ENCODE assay signal across 23 cellular contexts in the genomic region with DNA sequence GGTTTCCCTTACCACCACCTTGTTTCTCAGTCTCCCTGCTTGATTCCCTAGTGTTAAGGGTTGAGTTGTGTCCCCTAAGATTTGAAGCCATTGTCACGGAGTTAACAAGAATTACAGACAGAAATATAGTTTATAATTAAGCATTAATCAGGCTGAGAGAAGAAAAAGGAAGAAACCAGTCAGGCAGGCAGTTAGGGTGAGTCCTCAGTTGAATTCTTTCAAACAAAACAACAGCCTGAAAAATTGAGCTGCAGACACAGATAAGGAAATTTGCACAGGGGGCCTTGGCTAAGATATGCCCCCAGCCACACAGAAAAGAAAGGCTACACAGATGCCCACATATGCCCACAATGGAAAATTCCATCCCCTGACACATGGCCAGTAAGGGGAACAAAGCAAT.
DNase-seq lines count a peak whose midpoint lies in the region; ATAC-seq, FAIRE-seq and TF ChIP-seq lines count a peak whose summit lies in the region.
"Had no signal": no experiment of that assay in that cellular context is flagged by ENCODE, and none has a peak within 500 bp of the region (broad histone marks: within the 10 kb centered on the region; RNA-seq: fewer than 3 reads in every experiment).

No MANE protein-coding gene starts in this region.

- SMC1A ChIA-PET in GM12878 (lab: Charles Lee; ENCODE audit: uncharacterized antibody, unreplicated experiment), result no interaction called here

- H2BK20ac ChIP-seq in H1 (ENCODE audit: low read length), result no peak overlapping the region

- no TSS peak for BruUV-seq in HepG2 (replicated peaks; lab: Mats Ljungman, UMichigan)
- no TSS peak for BruUV-seq in GM12878 (replicated peaks; lab: Mats Ljungman, UMichigan)

- H3K23ac ChIP-seq in H1 (ENCODE audit: insufficient read length) (no peak overlapping the region), trophoblast cell (ENCODE audit: low read length) (no peak overlapping the region)

- RAD21 ChIA-PET in GM12878 (lab: Charles Lee; ENCODE audit: unreplicated experiment), result no interaction called here

- H3K9me3 ChIP-seq in HepG2 (ENCODE audit: low read length), result peaks cover 22% of the 10 kb centered on the region
- no peaks in the 10 kb centered on the region for H3K9me3 ChIP-seq in right lobe of liver
- H3K9me3 ChIP-seq in GM12878 (replicated peaks; ENCODE audit: control insufficient read depth, insufficient read depth, low read length), result no peaks in the 10 kb centered on the region; the same call in 1 of the 3 replicates
- H3K9me3 ChIP-seq in H1 (ENCODE audit: insufficient read depth in 2 of 2, low read depth in 1 of 2, low read length in 1 of 2), result peaks cover 12 to 18% of the 10 kb centered on the region in 2 experiments; a peak in 2 of 4 replicates
- H3K9me3 ChIP-seq in trophoblast cell (ENCODE audit: insufficient read depth, low read depth, low read length), result no peaks in the 10 kb centered on the region

- no peak for TF ChIP-seq CTCF in HepG2 (CRISPR knock-in tag; IDR thresholded peaks at IDR 0.05)
- TF ChIP-seq CTCF in right lobe of liver (IDR thresholded peaks at IDR 0.05), result no peak
- no peak for TF ChIP-seq CTCF in GM12878 (IDR thresholded peaks at IDR 0.05 in 2 of 3, conservative IDR thresholded peaks at IDR 0.05 in 1 of 3; ENCODE audit: control insufficient read depth in 2 of 3, extremely low read depth in 1 of 3, insufficient read depth in 1 of 3, low read depth in 3 of 3, low read length in 3 of 3)
- no peak for TF ChIP-seq CTCF in H1 (IDR thresholded peaks at IDR 0.05; ENCODE audit: control extremely low read depth in 1 of 3, insufficient read depth in 1 of 3, low read depth in 1 of 3, low read length in 3 of 3)

- no peak for TF ChIP-seq RAD21 in HepG2 (CRISPR knock-in tag; IDR thresholded peaks at IDR 0.05)
- TF ChIP-seq RAD21 in GM12878 (IDR thresholded peaks at IDR 0.05; ENCODE audit: insufficient read depth, low read depth, low read length), result no peak
- no peak for TF ChIP-seq RAD21 in H1 (IDR thresholded peaks at IDR 0.05 in 1 of 2, conservative IDR thresholded peaks at IDR 0.05 in 1 of 2; ENCODE audit: low read depth in 2 of 2, low read length in 2 of 2)

- H3K4me2 ChIP-seq in HepG2 (ENCODE audit: low read depth, low read length) (no peak overlapping the region), GM12878 (ENCODE audit: control insufficient read depth, insufficient read depth) (no peak overlapping the region), H1 (ENCODE audit: insufficient read depth in 1 of 2, low read depth in 2 of 2, low read length in 2 of 2) (no peak overlapping the region), trophoblast cell (ENCODE audit: low read length) (no peak overlapping the region)
- H3K4me2 ChIP-seq: BLaER1 treated with 17β-estradiol and CSF1 and Interleukin-3, amounts not matched to agents 10 nM and 100 nM had no signal

- no peak overlapping the region for H2BK15ac ChIP-seq in H1 (ENCODE audit: low read length)

- no peak overlapping the region for H3K9ac ChIP-seq in HepG2 (ENCODE audit: insufficient read depth, low read depth, low read length)
- no peak overlapping the region for H3K9ac ChIP-seq in GM12878 (ENCODE audit: control insufficient read depth, insufficient read depth, low read length)
- H3K9ac ChIP-seq in H1 (replicated peaks in 1 of 4; ENCODE audit: extremely low read depth in 1 of 4, low read depth in 3 of 4, low read length in 3 of 4), result no peak overlapping the region
- H3K9ac ChIP-seq in trophoblast cell (ENCODE audit: low read length), result no peak overlapping the region
- H3K9ac ChIP-seq: BLaER1 treated with 17β-estradiol and CSF1 and Interleukin-3, amounts not matched to agents 10 nM and 100 nM had no signal

- H3K4me3 ChIP-seq in HepG2 (replicated peaks in 1 of 3; ENCODE audit: insufficient read depth in 1 of 3, low read depth in 2 of 3, low read length in 3 of 3), result no peak overlapping the region
- H3K4me3 ChIP-seq in right lobe of liver, result no peak overlapping the region
- no peak overlapping the region for H3K4me3 ChIP-seq in GM12878
- peak overlapping the region in 1 of 4 experiments; percentile 7; a peak in 1 of 8 replicates for H3K4me3 ChIP-seq in H1 (ENCODE audit: extremely low read depth in 1 of 4, insufficient read depth in 2 of 4, low read depth in 3 of 4, low read length in 4 of 4)
- H3K4me3 ChIP-seq in trophoblast cell (ENCODE audit: low read depth, low read length), result no peak overlapping the region
- H3K4me3 ChIP-seq: BLaER1 treated with 17β-estradiol and CSF1 and Interleukin-3, amounts not matched to agents 10 nM and 100 nM had no signal

- H3K56ac ChIP-seq in H1 (replicated peaks; ENCODE audit: insufficient read length, low read depth, low read length), result no peak overlapping the region

- no peaks in the 10 kb centered on the region for H4K20me1 ChIP-seq in HepG2 (ENCODE audit: insufficient read depth, low read length)
- no peaks in the 10 kb centered on the region for H4K20me1 ChIP-seq in GM12878 (ENCODE audit: control insufficient read depth, insufficient read depth)
- no peaks in the 10 kb centered on the region for H4K20me1 ChIP-seq in H1 (replicated peaks in 1 of 2; ENCODE audit: control insufficient read depth in 1 of 2, insufficient read depth in 2 of 2, low read length in 2 of 2)
- H4K20me1 ChIP-seq: BLaER1 treated with 17β-estradiol and CSF1 and Interleukin-3, amounts not matched to agents 10 nM and 100 nM had no signal

- peaks cover 23% of the 10 kb centered on the region; the same call in 1 of the 2 replicates for H3K4me1 ChIP-seq in HepG2 (ENCODE audit: insufficient read depth, low read length)
- no peaks in the 10 kb centered on the region for H3K4me1 ChIP-seq in right lobe of liver
- H3K4me1 ChIP-seq in GM12878 (ENCODE audit: control insufficient read depth, insufficient read depth, low read length), result no peaks in the 10 kb centered on the region
- H3K4me1 ChIP-seq in H1 (replicated peaks in 1 of 4; ENCODE audit: control insufficient read depth in 3 of 4, insufficient read depth in 4 of 4, low read length in 3 of 4), result peaks cover 9 to 49% (median 19%) of the 10 kb centered on the region in 4 experiments; a peak in 6 of 7 replicates
- peaks cover 2 to 5% of the 10 kb centered on the region in 2 experiments for H3K4me1 ChIP-seq in trophoblast cell (ENCODE audit: control insufficient read depth in 1 of 2, insufficient read depth in 2 of 2, low read length in 2 of 2)
- H3K4me1 ChIP-seq: BLaER1 treated with 17β-estradiol and CSF1 and Interleukin-3, amounts not matched to agents 10 nM and 100 nM; Caco-2 had no signal

- no peak for TF ChIP-seq POLR2A in HepG2 (IDR thresholded peaks at IDR 0.05; ENCODE audit: insufficient read depth in 1 of 2, low read depth in 2 of 2, low read length in 2 of 2)
- TF ChIP-seq POLR2A in right lobe of liver (IDR thresholded peaks at IDR 0.05), result no peak
- no peak for TF ChIP-seq POLR2A in GM12878 (IDR thresholded peaks at IDR 0.05; ENCODE audit: low read depth, low read length)
- TF ChIP-seq POLR2A in H1 (IDR thresholded peaks at IDR 0.05; ENCODE audit: control extremely low read depth in 1 of 2, low read depth in 2 of 2, low read length in 2 of 2), result no peak

- H3K27ac ChIP-seq in HepG2 (ENCODE audit: extremely low read length, insufficient read depth, low read length) (no peak overlapping the region), right lobe of liver (no peak overlapping the region), GM12878 (ENCODE audit: control insufficient read depth, insufficient read depth) (no peak overlapping the region), H1 (ENCODE audit: low read depth, low read length) (no peak overlapping the region), trophoblast cell (ENCODE audit: low read depth, low read length) (peak overlapping the region; percentile 80)
- H3K27ac ChIP-seq: 22Rv1; BLaER1 treated with 17β-estradiol and CSF1 and Interleukin-3, amounts not matched to agents 10 nM and 100 nM; C4-2B had no signal

- no peak overlapping the region for H4K12ac ChIP-seq in trophoblast cell (ENCODE audit: low read depth, low read length)

- H3K23me2 ChIP-seq in H1 (ENCODE audit: low read depth, low read length), result no peaks in the 10 kb centered on the region; the same call in 1 of the 2 replicates

- no peaks in the 10 kb centered on the region for H3K27me3 ChIP-seq in HepG2 (ENCODE audit: control insufficient read depth in 1 of 2, insufficient read depth in 2 of 2, low read length in 2 of 2)
- H3K27me3 ChIP-seq in right lobe of liver, result no peaks in the 10 kb centered on the region
- no peaks in the 10 kb centered on the region; a peak in 1 of 4 replicates for H3K27me3 ChIP-seq in GM12878 (replicated peaks in 1 of 2; ENCODE audit: control insufficient read depth in 2 of 2, insufficient read depth in 2 of 2, low read length in 1 of 2)
- H3K27me3 ChIP-seq in H1 (replicated peaks in 1 of 4; ENCODE audit: control insufficient read depth in 3 of 4, extremely low read depth in 1 of 4, insufficient read depth in 3 of 4, low read length in 3 of 4), result no peaks in the 10 kb centered on the region
- no peaks in the 10 kb centered on the region for H3K27me3 ChIP-seq in trophoblast cell (ENCODE audit: insufficient read depth, low read length)
- H3K27me3 ChIP-seq: BLaER1 treated with 17β-estradiol and CSF1 and Interleukin-3, amounts not matched to agents 10 nM and 100 nM had no signal

- ATAC-seq in HepG2, result no peak
- ATAC-seq in right lobe of liver, result no peak
- no peak for ATAC-seq in GM12878
- ATAC-seq in HG03354 (IDR thresholded peaks at IDR 0.05; ENCODE audit: poor library complexity, severe bottlenecking, unreplicated experiment), result no peak
- ATAC-seq: CD8-positive, alpha-beta T cell had no signal

- no peak overlapping the region for H3K4ac ChIP-seq in H1 (replicated peaks; ENCODE audit: insufficient read length, low read depth, low read length)
- no peak overlapping the region for H3K4ac ChIP-seq in trophoblast cell (ENCODE audit: low read depth, low read length)

- TF ChIP-seq EP300 in HepG2 (IDR thresholded peaks at IDR 0.05; ENCODE audit: low read depth in 2 of 2, low read length in 2 of 2) (no peak), HepG2 (CRISPR knock-in tag; IDR thresholded peaks at IDR 0.05; ENCODE audit: borderline replicate concordance) (no peak), GM12878 (IDR thresholded peaks at IDR 0.05; ENCODE audit: borderline replicate concordance in 1 of 2, control insufficient read depth in 1 of 2, low read depth in 2 of 2, low read length in 2 of 2) (no peak), H1 (IDR thresholded peaks at IDR 0.05; ENCODE audit: borderline replicate concordance in 1 of 2, low read depth in 2 of 2, low read length in 2 of 2) (no peak)

- DNase-seq in HepG2 (ENCODE audit: low spot score) (no peak), right lobe of liver (no peak), GM12878 (ENCODE audit: low read depth, low spot score) (no peak), H1 (ENCODE audit: low read depth in 1 of 2, low spot score in 2 of 2) (no peak), trophoblast cell (no peak), NOMO-1 (lab: John Stamatoyannopoulos, UW; ENCODE audit: unreplicated experiment in 2 of 2) (no peak), 8988T (no peak)
- DNase-seq: AML-193; Caco-2; Calu3; CD4-positive, alpha-beta T cell; CD8-positive, alpha-beta T cell; DMS79 treated with DMSO at 0.1 percent for 48 hours; GF-D8 had no signal

- CTCF ChIA-PET in HepG2 (lab: Yijun Ruan, JAX; ENCODE audit: low intra/inter-chr PET ratio, low total read pairs), result no interaction called here
- CTCF ChIA-PET in GM12878 (lab: Yijun Ruan, JAX), result no interaction called here
- CTCF ChIA-PET in H1 (lab: Charles Lee; ENCODE audit: partially characterized antibody), result no interaction called here

- no peak for FAIRE-seq in HepG2 (lab: Jason Lieb, UNC)
- no peak for FAIRE-seq in GM12878 (lab: Jason Lieb, UNC)
- FAIRE-seq in H1 (lab: Jason Lieb, UNC), result no peak
- FAIRE-seq: A204.1, D721Med, G401.6, GM12892, GM18507 had no signal

- WGBS in HepG2 (ENCODE audit: low lambda C conversion rate), result 0% methylated on average over 1 of the region's 1 CpG
- 44% methylated on average over 1 of the region's 1 CpG for WGBS in right lobe of liver (ENCODE audit: insufficient coverage, low coverage, low lambda C conversion rate, missing lambda C conversion rate)
- WGBS in GM12878 (ENCODE audit: insufficient coverage, insufficient replicate concordance, low lambda C conversion rate, missing lambda C conversion rate), result 0% methylated on average over 1 of the region's 1 CpG
- 47% methylated on average over 1 of the region's 1 CpG; no CpG with 5 or more reads in 1 of the 2 experiments for WGBS in H1 (ENCODE audit: extremely low coverage in 1 of 2, insufficient coverage in 1 of 2, insufficient read length in 1 of 2, insufficient replicate concordance in 2 of 2, low coverage in 1 of 2, low lambda C conversion rate in 2 of 2, missing lambda C conversion rate in 1 of 2), 2 experiments
- no CpG with 5 or more reads among the region's 1 CpG for WGBS in trophoblast cell (ENCODE audit: extremely low coverage, insufficient coverage, insufficient read length)

- H2BK120ac ChIP-seq in H1 (replicated peaks; ENCODE audit: low read depth, low read length), result peak overlapping the region; percentile 91
- peak overlapping the region; percentile 76 for H2BK120ac ChIP-seq in trophoblast cell (ENCODE audit: insufficient read depth, low read length, poor library complexity)

- H2AK5ac ChIP-seq in H1 (ENCODE audit: low read depth, low read length) (no peak overlapping the region), trophoblast cell (ENCODE audit: low read length) (no peak overlapping the region)

- H2BK12ac ChIP-seq in H1 (ENCODE audit: low read depth, low read length), result no peak overlapping the region
- peak overlapping the region; percentile 78 for H2BK12ac ChIP-seq in trophoblast cell (ENCODE audit: low read length)

- no peak overlapping the region for H3K14ac ChIP-seq in H1 (ENCODE audit: insufficient read length)
- peak overlapping the region; percentile 24 for H3K14ac ChIP-seq in trophoblast cell (ENCODE audit: low read length)

- H3K36me3 ChIP-seq in HepG2 (replicated peaks in 1 of 2; ENCODE audit: control insufficient read depth in 1 of 2, insufficient read depth in 2 of 2, low read length in 2 of 2) (no peaks in the 10 kb centered on the region), right lobe of liver (no peaks in the 10 kb centered on the region), GM12878 (ENCODE audit: control insufficient read depth in 2 of 2, insufficient read depth in 2 of 2, low read length in 1 of 2) (no peaks in the 10 kb centered on the region), H1 (ENCODE audit: control insufficient read depth in 2 of 4, insufficient read depth in 4 of 4, low read length in 3 of 4) (peaks cover 0 to 10% (median 4%) of the 10 kb centered on the region in 4 experiments; a peak in 2 of 8 replicates), trophoblast cell (ENCODE audit: control insufficient read depth in 1 of 2, insufficient read depth in 2 of 2, low read length in 2 of 2) (no peaks in the 10 kb centered on the region)

- POLR2A ChIA-PET in HepG2 (lab: Yijun Ruan, JAX) (no interaction called here), GM12878 (lab: Charles Lee) (no interaction called here), H1 (lab: Charles Lee; ENCODE audit: partially characterized antibody) (no interaction called here)

- H4K8ac ChIP-seq in H1 (ENCODE audit: extremely low read depth, insufficient read depth, low read length), result no peak overlapping the region
- peak overlapping the region; percentile 31 for H4K8ac ChIP-seq in trophoblast cell (ENCODE audit: low read depth, low read length)

- peak overlapping the region; percentile 22; the same call in 1 of the 2 replicates for H2BK5ac ChIP-seq in H1 (ENCODE audit: low read depth, low read length)
- peak overlapping the region; percentile 53 for H2BK5ac ChIP-seq in trophoblast cell (ENCODE audit: low read depth, low read length, poor library complexity)

- no peak overlapping the region for H4K5ac ChIP-seq in H1 (ENCODE audit: insufficient read length, low read depth, low read length)

- H3K18ac ChIP-seq in H1 (ENCODE audit: extremely low read depth, low read length) (no peak overlapping the region), trophoblast cell (ENCODE audit: low read length) (no peak overlapping the region)

- H3K79me2 ChIP-seq in HepG2 (ENCODE audit: insufficient read depth, low read length) (no peaks in the 10 kb centered on the region), GM12878 (ENCODE audit: control insufficient read depth, insufficient read depth, low read length) (no peaks in the 10 kb centered on the region), H1 (ENCODE audit: control insufficient read depth in 1 of 2, insufficient read depth in 2 of 2, low read length in 2 of 2) (no peaks in the 10 kb centered on the region), trophoblast cell (ENCODE audit: control insufficient read depth, insufficient read depth, low read length, poor library complexity) (no peaks in the 10 kb centered on the region)

- peak overlapping the region; percentile 76 for H4K91ac ChIP-seq in H1 (replicated peaks; ENCODE audit: insufficient read length, low read length)
- peak overlapping the region; percentile 79 for H4K91ac ChIP-seq in trophoblast cell (ENCODE audit: low read depth, low read length)

- intact Hi-C loops in HepG2 (cut with micrococcal nuclease; ENCODE audit: unreplicated experiment), result no loop called here
- intact Hi-C loops in right lobe of liver (cut with DNase I), result no loop called here
- intact Hi-C loops in GM12878 (cut with micrococcal nuclease; ENCODE audit: unreplicated experiment), result no loop called here

- no peak overlapping the region for H2AFZ ChIP-seq in HepG2 (ENCODE audit: low read length)
- no peak overlapping the region for H2AFZ ChIP-seq in GM12878 (ENCODE audit: control insufficient read depth, low read depth, low read length)
- no peak overlapping the region for H2AFZ ChIP-seq in H1 (ENCODE audit: low read length)
- H2AFZ ChIP-seq in trophoblast cell (ENCODE audit: insufficient read depth, low read length, poor library complexity), result no peak overlapping the region

- H3K79me1 ChIP-seq in H1 (ENCODE audit: low read depth, low read length), result no peaks in the 10 kb centered on the region
- H3K79me1 ChIP-seq in trophoblast cell (ENCODE audit: low read length), result peaks cover 24% of the 10 kb centered on the region

- in situ Hi-C loops in HepG2 (cut with HindIII; ENCODE audit: extremely low pct_ligation_motif_present, low pct_unique_long_range_greater_than_20kb), result no loop called here
- in situ Hi-C loops in GM12878 (cut with MboI), result no loop called here
